Comparison of ENCODE assay signal across 15 cellular contexts in the genomic region with DNA sequence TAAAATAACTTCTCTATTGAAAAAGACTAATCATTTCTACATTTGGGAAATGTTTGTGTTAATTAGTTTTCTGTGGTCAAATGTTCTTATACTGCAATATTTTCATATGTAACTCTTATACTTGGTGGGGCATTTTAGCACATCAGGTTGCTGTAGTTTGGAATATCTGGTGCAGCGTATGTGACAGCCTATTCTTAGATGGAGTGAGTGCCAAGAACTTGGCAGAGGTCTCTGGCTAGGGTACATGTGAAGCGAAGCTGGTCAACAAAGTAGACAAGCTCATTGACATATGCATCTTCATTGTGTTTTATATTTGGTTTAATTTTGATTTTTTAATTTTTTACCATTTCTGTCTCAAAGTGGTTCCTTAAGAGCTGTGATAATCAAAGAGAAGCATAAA. TPM values are rescaled to one million over a fixed set of nuclear protein-coding genes. Genes with fewer than 3 reads are reported as not detected.
"Had no signal": no experiment of that assay in that cellular context is flagged by ENCODE, and none has a peak within 500 bp of the region (broad histone marks: within the 10 kb centered on the region; RNA-seq: fewer than 3 reads in every experiment).

No MANE protein-coding gene starts in this region.

- H3K4me3 Mint-ChIP-seq: central memory CD8-positive, alpha-beta T cell; naive thymus-derived CD8-positive, alpha-beta T cell had no signal

- H3K4me3 ChIP-seq: tibial artery, upper lobe of right lung, vagina had no signal

- FAIRE-seq: colon, small intestine had no signal

- H3K27me3 Mint-ChIP-seq: central memory CD8-positive, alpha-beta T cell; naive thymus-derived CD8-positive, alpha-beta T cell had no signal

- H3K4me1 ChIP-seq: foreskin keratinocyte had no signal

- ATAC-seq: foreskin keratinocyte; naive thymus-derived CD8-positive, alpha-beta T cell; upper lobe of right lung had no signal

- H3K27ac ChIP-seq: foreskin keratinocyte, neutrophil, upper lobe of right lung, vagina had no signal

- H3K9me3 Mint-ChIP-seq: central memory CD8-positive, alpha-beta T cell; naive thymus-derived CD8-positive, alpha-beta T cell had no signal

- DNase-seq: dermis blood vessel endothelial cell; erythroblast; foreskin keratinocyte; head of caudate nucleus; islet precursor cell; naive thymus-derived CD8-positive, alpha-beta T cell; small intestine; stimulated activated CD4-positive, alpha-beta T cell treated with anti-CD3 and anti-CD28 coated beads, Interleukin-12 subunit alpha, Interleukin-12 subunit beta, amount 100 ng/mL, for 4 hours; stimulated activated naive CD4-positive, alpha-beta T cell; tibial artery; upper lobe of right lung had no signal

- H3K4me1 Mint-ChIP-seq: central memory CD8-positive, alpha-beta T cell had no signal

- H3K27me3 ChIP-seq: foreskin keratinocyte, neutrophil, tibial artery, upper lobe of right lung, vagina had no signal

- H3K9me3 ChIP-seq: neutrophil, tibial artery, upper lobe of right lung, vagina had no signal

RNA-seq across cellular contexts. Expression of a gene that starts 53.2 kb away (rescaled TPM):
- polyA plus RNA-seq: naive thymus-derived CD8-positive, alpha-beta T cell had no signal
